27 cellular contexts compared by ENCODE assay signal in the genomic region with DNA sequence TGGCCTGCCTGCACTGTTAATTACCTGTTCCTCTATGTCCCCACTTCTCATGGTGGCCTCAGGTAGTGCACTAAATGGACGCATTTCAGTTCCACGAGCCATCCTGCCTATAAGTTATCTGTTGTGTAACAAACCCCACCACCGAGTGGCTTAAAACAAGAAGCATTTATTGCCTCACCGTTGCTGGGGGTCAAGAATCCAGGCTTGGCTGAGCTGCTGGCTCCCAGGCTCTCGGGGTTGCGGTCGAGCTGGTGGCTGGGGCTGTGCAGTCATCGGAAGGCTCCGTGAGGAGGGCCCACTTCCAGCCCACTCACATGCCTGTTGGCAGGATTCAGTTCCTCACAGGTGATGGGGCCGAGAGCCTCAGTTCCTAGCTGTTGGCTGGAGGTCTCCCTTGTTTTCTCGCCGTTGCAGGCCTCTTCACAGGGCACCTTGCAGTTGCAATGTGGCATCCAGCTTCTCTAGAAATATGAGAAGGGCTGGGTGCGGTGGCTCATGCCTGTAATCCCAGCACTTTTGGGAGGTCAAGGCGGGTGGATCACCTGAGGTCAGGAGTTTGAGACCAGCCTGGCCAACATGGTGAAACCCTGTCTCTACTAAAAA. TPM values are rescaled to one million over a fixed set of nuclear protein-coding genes. Genes with fewer than 3 reads are reported as not detected.
A peak's percentile ranks its signal among the peaks of the same experiment; 100 is the strongest.
DNase-seq lines count a peak whose midpoint lies in the region; ATAC-seq, FAIRE-seq and TF ChIP-seq lines count a peak whose summit lies in the region.
"Had no signal": no experiment of that assay in that cellular context is flagged by ENCODE, and none has a peak within 500 bp of the region (broad histone marks: within the 10 kb centered on the region; RNA-seq: fewer than 3 reads in every experiment).

No MANE protein-coding gene starts in this region.

- H3K9ac ChIP-seq in K562 (ENCODE audit: insufficient read depth in 1 of 2, low read depth in 2 of 2, low read length in 2 of 2), result peak overlapping the region in 1 of 2 experiments; percentile 70; a peak in 2 of 4 replicates

- peak overlapping the region; percentile 29 to 47 for H3K4me3 Mint-ChIP-seq in stimulated activated naive B cell treated with anti-CD40 and anti-IgM and Interleukin-4, amounts not matched to agents 10 μg/mL and 1 μg/mL and 100 μg/mL, for 72 hours
- H3K4me3 Mint-ChIP-seq: activated CD4-positive, alpha-beta T cell treated with anti-CD3 and anti-CD28 coated beads, Interleukin-2, amount 10 ng/mL, durations not matched to agents 7 days and 5 days; activated CD8-positive, alpha-beta memory T cell treated with anti-CD3 and anti-CD28 coated beads, Interleukin-2, amount 10 ng/mL, durations not matched to agents 7 days and 5 days; activated T-cell treated with anti-CD3 and anti-CD28 coated beads, Interleukin-2, amount 50 U/mL, for 72 hours; CD8-positive, alpha-beta T cell; mesothelial cell of epicardium; natural killer cell; stimulated activated naive CD8-positive, alpha-beta T cell treated with anti-CD3 and anti-CD28 coated beads, Interleukin-15, amount 100 ng/mL, for 72 hours had no signal

- no peak overlapping the region for H3K27ac ChIP-seq in K562 (ENCODE audit: extremely low read depth, low read depth, low read length)
- H3K27ac ChIP-seq in PC-9, result no peak overlapping the region
- H3K27ac ChIP-seq in thyroid gland, result no peak overlapping the region
- H3K27ac ChIP-seq: cardiac muscle cell, esophagus squamous epithelium, gastroesophageal sphincter, tibial artery had no signal

- peaks cover 3% of the 10 kb centered on the region for H3K9me1 ChIP-seq in K562 (ENCODE audit: control insufficient read depth, insufficient read depth, low read length)

- no peak overlapping the region for H3K4me3 ChIP-seq in K562
- no peak overlapping the region for H3K4me3 ChIP-seq in PC-9
- H3K4me3 ChIP-seq in thyroid gland (replicated peaks in 1 of 3), result no peak overlapping the region
- H3K4me3 ChIP-seq: cardiac muscle cell, esophagus squamous epithelium, gastroesophageal sphincter, tibial artery had no signal

- no peak for FAIRE-seq in K562 (lab: Jason Lieb, UNC)
- FAIRE-seq: H1, islet of Langerhans had no signal

- H3K9me3 ChIP-seq in K562 (replicated peaks; ENCODE audit: control insufficient read depth, insufficient read depth, low read depth, low read length) (0 out of 2 replicates have a peak, but pooled peaks cover 6% of the 10 kb centered on the region), PC-9 (ENCODE audit: insufficient read depth, low read depth) (no peaks in the 10 kb centered on the region), thyroid gland (no peaks in the 10 kb centered on the region)
- H3K9me3 ChIP-seq: esophagus squamous epithelium, gastroesophageal sphincter, tibial artery had no signal

- peaks cover 17% of the 10 kb centered on the region; the same call in 2 of the 3 replicates for H3K36me3 ChIP-seq in K562 (ENCODE audit: control insufficient read depth, insufficient read depth, low read length)
- H3K36me3 ChIP-seq in PC-9 (ENCODE audit: low read depth), result peaks cover 15% of the 10 kb centered on the region
- peaks cover 3 to 6% of the 10 kb centered on the region in 2 donors for H3K36me3 ChIP-seq in thyroid gland

- in situ Hi-C loops in K562 (cut with MboI), result no loop called here

- no peak for TF ChIP-seq POLR2A in K562 (conservative IDR thresholded peaks at IDR 0.05)
- TF ChIP-seq POLR2A in thyroid gland (IDR thresholded peaks at IDR 0.05), result no peak

- WGBS in K562 (ENCODE audit: insufficient coverage, low coverage, missing lambda C conversion rate), result 75% methylated on average over 14 of the region's 14 CpGs
- 92 to 93% methylated on average over 9 to 13 of the region's 14 CpGs for WGBS in thyroid gland, 2 donors

- no peak for TF ChIP-seq EP300 in K562 (IDR thresholded peaks at IDR 0.05; ENCODE audit: low read length)

- TF ChIP-seq CTCF in K562 (IDR thresholded peaks at IDR 0.05 in 2 of 3, conservative IDR thresholded peaks at IDR 0.05 in 1 of 3; ENCODE audit: insufficient read depth in 2 of 3, low read depth in 1 of 3, low read length in 3 of 3) (no peak), PC-9 (conservative IDR thresholded peaks at IDR 0.05) (no peak), thyroid gland (IDR thresholded peaks at IDR 0.05) (no peak)

- intact Hi-C loops in K562 (cut with micrococcal nuclease) (loop anchor here (2.0 kb wide), 1 partner anchor 25 kb away; the partner anchor contains the start of gene MED25), PC-9 (cut with micrococcal nuclease; ENCODE audit: unreplicated experiment) (no loop called here), thyroid gland (cut with DNase I) (no loop called here)

- H3K27ac Mint-ChIP-seq in stimulated activated naive B cell treated with anti-CD40 and anti-IgM and Interleukin-4, amounts not matched to agents 10 μg/mL and 1 μg/mL and 100 μg/mL, for 72 hours, result peak overlapping the region; percentile 25
- H3K27ac Mint-ChIP-seq: activated CD4-positive, alpha-beta T cell treated with anti-CD3 and anti-CD28 coated beads, Interleukin-2, amount 10 ng/mL, durations not matched to agents 7 days and 5 days; activated CD8-positive, alpha-beta memory T cell treated with anti-CD3 and anti-CD28 coated beads, Interleukin-2, amount 10 ng/mL, durations not matched to agents 7 days and 5 days; activated T-cell treated with anti-CD3 and anti-CD28 coated beads, Interleukin-2, amount 50 U/mL, for 72 hours; CD8-positive, alpha-beta T cell; mesothelial cell of epicardium; natural killer cell; stimulated activated naive CD8-positive, alpha-beta T cell treated with anti-CD3 and anti-CD28 coated beads, Interleukin-15, amount 100 ng/mL, for 72 hours had no signal

- H3K79me2 ChIP-seq in K562 (ENCODE audit: control insufficient read depth, insufficient read depth, low read length) (peaks cover 6% of the 10 kb centered on the region; the same call in 2 of the 3 replicates), PC-9 (ENCODE audit: low read depth) (peaks cover 5% of the 10 kb centered on the region; the same call in 1 of the 2 replicates)

- POLR2A ChIA-PET in K562 (lab: Yijun Ruan, JAX) (interaction anchor here (0.6 to 1.3 kb wide), 3 partner anchors 9 to 86 kb away, joined by 3 to 5 read pairs (median 4); no protein-coding TSS in a partner anchor), PC-9 (lab: Charles Lee; ENCODE audit: unreplicated experiment) (no interaction called here)

- no peak for ATAC-seq in K562
- no peak for ATAC-seq in stimulated activated naive B cell treated with anti-CD40 and anti-IgM and Interleukin-4, amounts not matched to agents 10 μg/mL and 1 μg/mL and 100 μg/mL, for 72 hours (replicated peaks)
- ATAC-seq in GM21515 (IDR thresholded peaks at IDR 0.05; ENCODE audit: unreplicated experiment), result no peak
- ATAC-seq: activated CD8-positive, alpha-beta memory T cell treated with anti-CD3 and anti-CD28 coated beads, Interleukin-2, amount 10 ng/mL, durations not matched to agents 7 days and 5 days; activated T-cell treated with anti-CD3 and anti-CD28 coated beads, Interleukin-2, amount 50 U/mL, for 72 hours; CD8-positive, alpha-beta T cell; gastroesophageal sphincter; left ventricle myocardium superior; natural killer cell; stimulated activated naive CD8-positive, alpha-beta T cell treated with anti-CD3 and anti-CD28 coated beads, Interleukin-15, amount 100 ng/mL, for 72 hours had no signal

- DNase-seq in HuH-7 (ENCODE audit: low spot score) (peak; percentile 38), NOMO-1 treated with dmso at 0.1 percent for 144 hours (lab: John Stamatoyannopoulos, UW; ENCODE audit: unreplicated experiment) (peak; percentile 79), K562 (ENCODE audit: extremely low read depth in 1 of 4, low spot score in 3 of 4) (no peak), PC-9 (no peak), thyroid gland (no peak)
- DNase-seq in stimulated activated naive B cell treated with anti-CD40 and anti-IgM and Interleukin-4, amounts not matched to agents 10 μg/mL and 1 μg/mL and 100 μg/mL, for 72 hours, result no peak
- DNase-seq: activated CD4-positive, alpha-beta T cell treated with anti-CD3 and anti-CD28 coated beads, Interleukin-2, amount 10 ng/mL, durations not matched to agents 7 days and 5 days; activated CD8-positive, alpha-beta memory T cell treated with anti-CD3 and anti-CD28 coated beads, Interleukin-2, amount 10 ng/mL, durations not matched to agents 7 days and 5 days; activated naive CD4-positive, alpha-beta T cell treated with anti-CD3 and anti-CD28 coated beads, Interleukin-2, amount 50 U/mL, for 16 hours; activated T-cell treated with anti-CD3 and anti-CD28 coated beads, Interleukin-2, amount 50 U/mL, for 72 hours; CD8-positive, alpha-beta T cell; cortex of kidney; esophagus squamous epithelium; left ventricle myocardium superior; natural killer cell; NCI-H1417 treated with DMSO at 0.1 percent for 48 hours; NCI-H2107; NCI-H446 treated with DMSO at 0.1 percent for 48 hours; stimulated activated naive CD8-positive, alpha-beta T cell treated with anti-CD3 and anti-CD28 coated beads, Interleukin-15, amount 100 ng/mL, for 72 hours; T-helper 2 cell; tibial artery had no signal

- H2AFZ ChIP-seq in K562 (ENCODE audit: low read depth, low read length), result no peak overlapping the region
- no peak overlapping the region for H2AFZ ChIP-seq in PC-9

- H3K9me2 ChIP-seq in PC-9 (ENCODE audit: insufficient read depth), result no peaks in the 10 kb centered on the region

- H3K27me3 Mint-ChIP-seq in stimulated activated naive B cell treated with anti-CD40 and anti-IgM and Interleukin-4, amounts not matched to agents 10 μg/mL and 1 μg/mL and 100 μg/mL, for 72 hours, result no peaks in the 10 kb centered on the region
- H3K27me3 Mint-ChIP-seq: stimulated activated naive CD8-positive, alpha-beta T cell treated with anti-CD3 and anti-CD28 coated beads, Interleukin-15, amount 100 ng/mL, for 72 hours had no signal

- H3F3A ChIP-seq in PC-9 (ENCODE audit: insufficient read depth, low read depth), result peaks cover 48% of the 10 kb centered on the region

- peaks cover 28 to 49% of the 10 kb centered on the region in 2 donors for H3K4me1 Mint-ChIP-seq in stimulated activated naive B cell treated with anti-CD40 and anti-IgM and Interleukin-4, amounts not matched to agents 10 μg/mL and 1 μg/mL and 100 μg/mL, for 72 hours
- H3K4me1 Mint-ChIP-seq: mesothelial cell of epicardium had no signal

- H4K20me1 ChIP-seq in K562 (replicated peaks; ENCODE audit: control insufficient read depth, insufficient read depth, low read length) (no peaks in the 10 kb centered on the region), PC-9 (ENCODE audit: insufficient read depth) (peaks cover 9% of the 10 kb centered on the region; the same call in 1 of the 2 replicates)

- H3K9me3 Mint-ChIP-seq in stimulated activated naive B cell treated with anti-CD40 and anti-IgM and Interleukin-4, amounts not matched to agents 10 μg/mL and 1 μg/mL and 100 μg/mL, for 72 hours, result peaks cover 4 to 6% of the 10 kb centered on the region in 2 donors
- H3K9me3 Mint-ChIP-seq: natural killer cell had no signal

- no peak for TF ChIP-seq RAD21 in K562 (CRISPR knock-in tag; conservative IDR thresholded peaks at IDR 0.05 in 1 of 2, IDR thresholded peaks at IDR 0.05 in 1 of 2)

- CTCF ChIA-PET in K562 (lab: Yijun Ruan, JAX; ENCODE audit: low intra/inter-chr PET ratio) (no interaction called here), PC-9 (lab: Charles Lee) (no interaction called here)

- H3K36me3 Mint-ChIP-seq in stimulated activated naive B cell treated with anti-CD40 and anti-IgM and Interleukin-4, amounts not matched to agents 10 μg/mL and 1 μg/mL and 100 μg/mL, for 72 hours, result peaks cover 12% of the 10 kb centered on the region in 2 donors
- H3K36me3 Mint-ChIP-seq: natural killer cell had no signal

- H3K27me3 ChIP-seq in K562 (ENCODE audit: control insufficient read depth in 2 of 2, insufficient read depth in 2 of 2, low read length in 2 of 2) (no peaks in the 10 kb centered on the region), PC-9 (ENCODE audit: insufficient read depth, low read depth) (no peaks in the 10 kb centered on the region), thyroid gland (no peaks in the 10 kb centered on the region)
- H3K27me3 ChIP-seq: cardiac muscle cell, esophagus squamous epithelium, gastroesophageal sphincter, tibial artery had no signal

- H3K4me1 ChIP-seq in K562 (replicated peaks in 1 of 2; ENCODE audit: control insufficient read depth in 2 of 2, insufficient read depth in 2 of 2, low read length in 2 of 2) (peaks cover 18 to 21% of the 10 kb centered on the region in 2 experiments), PC-9 (replicated peaks; ENCODE audit: insufficient read depth) (peaks cover 15% of the 10 kb centered on the region), thyroid gland (no peaks in the 10 kb centered on the region)
- H3K4me1 ChIP-seq: gastroesophageal sphincter, tibial artery had no signal

- BruUV-seq in K562 (replicated peaks; lab: Mats Ljungman, UMichigan) (no TSS peak), PC-9 (replicated peaks; lab: Mats Ljungman, UMichigan) (no TSS peak)

- H3K4me2 ChIP-seq in K562 (ENCODE audit: insufficient read depth, low read length) (no peak overlapping the region), PC-9 (no peak overlapping the region)

RNA-seq across cellular contexts. Expression of gene PTOV1, which starts 6.7 kb away (rescaled TPM):
- total RNA-seq in K562 (2011; cell fraction: chromatin; rRNA removed; ENCODE audit: low replicate concordance), result 128 and 364 TPM in 2 replicates
- total RNA-seq in K562 (2011; cell fraction: nucleolus; rRNA removed), result 274 and 281 TPM in 2 replicates
- 195 and 218 TPM in 2 replicates for total RNA-seq in K562 (2011; cell fraction: nucleoplasm; rRNA removed)
- total RNA-seq in K562 (2014; rRNA removed) (61.3 and 79.5 TPM in 2 replicates), K562 (2014; rRNA removed; fragmentation: Illumina TruSeq; extraction: Trizol) (14.0 and 23.3 TPM in 2 replicates), K562 (2015; rRNA removed; fragmentation: Illumina TruSeq; extraction: Trizol) (43.5 and 44.6 TPM in 2 replicates), K562 (2021) (156 and 169 TPM in 2 replicates), PC-9 (2021) (151 and 155 TPM in 2 replicates), thyroid gland (100 to 1,000 TPM in 2 of 4 donors, 10 to 100 TPM in 2; 88.3 to 148 (median 98.9) TPM)
- polyA plus RNA-seq in K562 (2011; rRNA removed) (33.0 and 58.6 TPM in 2 replicates), K562 (2014; fragmentation: Illumina TruSeq; extraction: Trizol) (61.7 and 81.3 TPM in 2 replicates), K562 (2014; fragmentation: Nextera tagmentation; extraction: Ambion mirVana) (1 to 10 TPM; 4.9 to 9.3 TPM), K562 (2014; rRNA removed) (68.1 and 75.0 TPM in 2 replicates)
- 39.8 and 67.6 TPM in 2 replicates for polyA plus RNA-seq in K562 (2011; cell fraction: cytosol; rRNA removed)
- 302 and 359 TPM in 2 replicates for polyA plus RNA-seq in K562 (2011; cell fraction: nucleus; rRNA removed)
- 104 and 153 TPM in 2 replicates for polyA plus RNA-seq in K562 (2012)
- polyA minus RNA-seq in K562 (2011; rRNA and poly(A)+ RNA removed), result 22.8 and 25.3 TPM in 2 replicates
- 60.9 and 84.8 TPM in 2 replicates for polyA minus RNA-seq in K562 (2011; cell fraction: cytosol; rRNA and poly(A)+ RNA removed)
- 81.6 and 99.6 TPM in 2 replicates for polyA minus RNA-seq in K562 (2011; cell fraction: nucleus; rRNA and poly(A)+ RNA removed)

RNA-seq across cellular contexts. Expression of gene PNKP, which starts 23.1 kb away (rescaled TPM):
- total RNA-seq in K562 (2011; cell fraction: chromatin; rRNA removed; ENCODE audit: low replicate concordance), result 168 and 404 TPM in 2 replicates
- 252 and 258 TPM in 2 replicates for total RNA-seq in K562 (2011; cell fraction: nucleolus; rRNA removed)
- 178 and 185 TPM in 2 replicates for total RNA-seq in K562 (2011; cell fraction: nucleoplasm; rRNA removed)
- total RNA-seq in K562 (2014; rRNA removed) (56.0 and 59.3 TPM in 2 replicates), K562 (2014; rRNA removed; fragmentation: Illumina TruSeq; extraction: Trizol) (12.3 and 18.1 TPM in 2 replicates), K562 (2015; rRNA removed; fragmentation: Illumina TruSeq; extraction: Trizol) (25.3 and 29.4 TPM in 2 replicates), K562 (2021) (84.9 and 85.4 TPM in 2 replicates), PC-9 (2021) (82.7 and 85.6 TPM in 2 replicates), thyroid gland (100 to 1,000 TPM in 1 of 4 donors, 10 to 100 TPM in 3; 54.6 to 124 (median 84.3) TPM)
- polyA plus RNA-seq in K562 (2011; rRNA removed) (13.7 and 21.3 TPM in 2 replicates), K562 (2014; fragmentation: Illumina TruSeq; extraction: Trizol) (26.7 and 30.0 TPM in 2 replicates), K562 (2014; fragmentation: Nextera tagmentation; extraction: Ambion mirVana) (1 to 10 TPM; 2.8 to 3.1 TPM), K562 (2014; rRNA removed) (64.0 and 71.3 TPM in 2 replicates)
- 12.2 and 25.9 TPM in 2 replicates for polyA plus RNA-seq in K562 (2011; cell fraction: cytosol; rRNA removed)
- 123 and 164 TPM in 2 replicates for polyA plus RNA-seq in K562 (2011; cell fraction: nucleus; rRNA removed)
- 56.7 and 64.2 TPM in 2 replicates for polyA plus RNA-seq in K562 (2012)
- 6.7 and 8.2 TPM in 2 replicates for polyA minus RNA-seq in K562 (2011; rRNA and poly(A)+ RNA removed)
- polyA minus RNA-seq in K562 (2011; cell fraction: cytosol; rRNA and poly(A)+ RNA removed), result 22.8 and 136 TPM in 2 replicates
- polyA minus RNA-seq in K562 (2011; cell fraction: nucleus; rRNA and poly(A)+ RNA removed), result 48.2 and 49.9 TPM in 2 replicates

RNA-seq across cellular contexts. Expression of gene MED25, which starts 26.1 kb away (rescaled TPM):
- total RNA-seq in K562 (2011; cell fraction: chromatin; rRNA removed; ENCODE audit: low replicate concordance), result 109 and 190 TPM in 2 replicates
- total RNA-seq in K562 (2011; cell fraction: nucleolus; rRNA removed), result 97.8 and 99.2 TPM in 2 replicates
- total RNA-seq in K562 (2011; cell fraction: nucleoplasm; rRNA removed), result 109 and 111 TPM in 2 replicates
- total RNA-seq in K562 (2014; rRNA removed) (19.3 and 30.1 TPM in 2 replicates), K562 (2014; rRNA removed; fragmentation: Illumina TruSeq; extraction: Trizol) (15.7 and 17.1 TPM in 2 replicates), K562 (2015; rRNA removed; fragmentation: Illumina TruSeq; extraction: Trizol) (14.5 and 16.0 TPM in 2 replicates), K562 (2021) (83.5 and 93.9 TPM in 2 replicates), PC-9 (2021) (92.2 and 99.6 TPM in 2 replicates), thyroid gland (10 to 100 TPM; 42.6 to 50.2 (median 44.9) TPM)
- polyA plus RNA-seq in K562 (2011; rRNA removed) (23.0 and 31.0 TPM in 2 replicates), K562 (2014; fragmentation: Illumina TruSeq; extraction: Trizol) (56.7 and 72.9 TPM in 2 replicates), K562 (2014; fragmentation: Nextera tagmentation; extraction: Ambion mirVana) (1 to 10 TPM; 4.1 to 4.4 TPM), K562 (2014; rRNA removed) (37.8 and 40.3 TPM in 2 replicates)
- 18.3 and 19.6 TPM in 2 replicates for polyA plus RNA-seq in K562 (2011; cell fraction: cytosol; rRNA removed)
- polyA plus RNA-seq in K562 (2011; cell fraction: nucleus; rRNA removed), result 111 and 131 TPM in 2 replicates
- 57.3 and 63.8 TPM in 2 replicates for polyA plus RNA-seq in K562 (2012)
- polyA minus RNA-seq in K562 (2011; rRNA and poly(A)+ RNA removed), result 20.8 and 22.4 TPM in 2 replicates
- polyA minus RNA-seq in K562 (2011; cell fraction: cytosol; rRNA and poly(A)+ RNA removed), result 35.9 and 50.9 TPM in 2 replicates
- 38.8 and 53.6 TPM in 2 replicates for polyA minus RNA-seq in K562 (2011; cell fraction: nucleus; rRNA and poly(A)+ RNA removed)

RNA-seq across cellular contexts. Expression of gene FUZ, which starts 31.1 kb away (rescaled TPM):
- total RNA-seq in K562 (2011; cell fraction: chromatin; rRNA removed; ENCODE audit: low replicate concordance), result 5.3 and 13.3 TPM in 2 replicates
- 8.2 and 9.1 TPM in 2 replicates for total RNA-seq in K562 (2011; cell fraction: nucleolus; rRNA removed)
- 8.2 and 8.4 TPM in 2 replicates for total RNA-seq in K562 (2011; cell fraction: nucleoplasm; rRNA removed)
- total RNA-seq in K562 (2014; rRNA removed) (6.6 and 10.6 TPM in 2 replicates), K562 (2014; rRNA removed; fragmentation: Illumina TruSeq; extraction: Trizol) (1.9 and 3.5 TPM in 2 replicates), K562 (2015; rRNA removed; fragmentation: Illumina TruSeq; extraction: Trizol) (2.9 and 3.8 TPM in 2 replicates), K562 (2021) (6.7 and 7.6 TPM in 2 replicates), PC-9 (2021) (50.0 and 60.4 TPM in 2 replicates), thyroid gland (10 to 100 TPM; 20.1 to 40.1 (median 33.3) TPM)
- polyA plus RNA-seq in K562 (2011; rRNA removed) (2.7 and 3.6 TPM in 2 replicates), K562 (2014; fragmentation: Illumina TruSeq; extraction: Trizol) (3.2 and 4.5 TPM in 2 replicates), K562 (2014; fragmentation: Nextera tagmentation; extraction: Ambion mirVana) (under 1 TPM in 1 of 2 experiments, not detected in 1; 0.17 TPM), K562 (2014; rRNA removed) (4.7 and 11.5 TPM in 2 replicates)
- polyA plus RNA-seq in K562 (2011; cell fraction: cytosol; rRNA removed), result 4.8 and 5.7 TPM in 2 replicates
- 7.4 and 9.5 TPM in 2 replicates for polyA plus RNA-seq in K562 (2011; cell fraction: nucleus; rRNA removed)
- 6.3 and 6.4 TPM in 2 replicates for polyA plus RNA-seq in K562 (2012)
- 2.0 and 2.2 TPM in 2 replicates for polyA minus RNA-seq in K562 (2011; rRNA and poly(A)+ RNA removed)
- polyA minus RNA-seq in K562 (2011; cell fraction: cytosol; rRNA and poly(A)+ RNA removed), result 2.6 and 6.6 TPM in 2 replicates
- polyA minus RNA-seq in K562 (2011; cell fraction: nucleus; rRNA and poly(A)+ RNA removed), result 1.2 and 3.7 TPM in 2 replicates

RNA-seq across cellular contexts. Expression of gene AKT1S1, which starts 32.9 kb away (rescaled TPM):
- total RNA-seq in K562 (2011; cell fraction: chromatin; rRNA removed; ENCODE audit: low replicate concordance), result 24.5 and 49.9 TPM in 2 replicates
- 34.3 and 39.9 TPM in 2 replicates for total RNA-seq in K562 (2011; cell fraction: nucleolus; rRNA removed)
- 26.9 and 29.9 TPM in 2 replicates for total RNA-seq in K562 (2011; cell fraction: nucleoplasm; rRNA removed)
- 25.7 and 33.8 TPM in 2 replicates for total RNA-seq in K562 (2014; rRNA removed)
- 5.7 and 6.9 TPM in 2 replicates for total RNA-seq in K562 (2014; rRNA removed; fragmentation: Illumina TruSeq; extraction: Trizol)
- total RNA-seq in K562 (2015; rRNA removed; fragmentation: Illumina TruSeq; extraction: Trizol), result 13.5 and 14.4 TPM in 2 replicates
- 50.1 and 50.3 TPM in 2 replicates for total RNA-seq in K562 (2021)
- 17.1 and 22.4 TPM in 2 replicates for polyA plus RNA-seq in K562 (2011; rRNA removed)
- polyA plus RNA-seq in K562 (2011; cell fraction: cytosol; rRNA removed), result 34.5 and 68.9 TPM in 2 replicates
- polyA plus RNA-seq in K562 (2011; cell fraction: nucleus; rRNA removed), result 33.2 and 55.4 TPM in 2 replicates
- 31.8 and 37.6 TPM in 2 replicates for polyA plus RNA-seq in K562 (2012)
- polyA plus RNA-seq in K562 (2014; fragmentation: Illumina TruSeq; extraction: Trizol), result 39.0 and 40.7 TPM in 2 replicates
- polyA plus RNA-seq in K562 (2014; fragmentation: Nextera tagmentation; extraction: Ambion mirVana), result 1 to 10 TPM; 1.2 TPM
- 38.2 and 45.4 TPM in 2 replicates for polyA plus RNA-seq in K562 (2014; rRNA removed)
- polyA minus RNA-seq in K562 (2011; rRNA and poly(A)+ RNA removed), result 7.8 and 10.3 TPM in 2 replicates
- polyA minus RNA-seq in K562 (2011; cell fraction: cytosol; rRNA and poly(A)+ RNA removed), result 17.4 and 21.4 TPM in 2 replicates
- polyA minus RNA-seq in K562 (2011; cell fraction: nucleus; rRNA and poly(A)+ RNA removed), result 18.2 and 22.4 TPM in 2 replicates
- total RNA-seq in PC-9 (2021), result 109 and 143 TPM in 2 replicates
- total RNA-seq in thyroid gland, result 10 to 100 TPM; 16.7 to 26.0 (median 21.5) TPM

Comparison
In these comparisons a context has a peak if more than half of its experiments do, and no peak if none do; other contexts are left out.
1. DNase-seq: peak in HuH-7 (single experiment) and NOMO-1 treated with dmso at 0.1 percent for 144 hours (single experiment); none in K562 (0 of 4), stimulated activated naive B cell treated with anti-CD40 and anti-IgM and Interleukin-4, amounts not matched to agents 10 μg/mL and 1 μg/mL and 100 μg/mL, for 72 hours (single experiment), PC-9 (0 of 2) and thyroid gland (0 of 2).